24 cellular contexts compared by ENCODE assay signal in the genomic region with DNA sequence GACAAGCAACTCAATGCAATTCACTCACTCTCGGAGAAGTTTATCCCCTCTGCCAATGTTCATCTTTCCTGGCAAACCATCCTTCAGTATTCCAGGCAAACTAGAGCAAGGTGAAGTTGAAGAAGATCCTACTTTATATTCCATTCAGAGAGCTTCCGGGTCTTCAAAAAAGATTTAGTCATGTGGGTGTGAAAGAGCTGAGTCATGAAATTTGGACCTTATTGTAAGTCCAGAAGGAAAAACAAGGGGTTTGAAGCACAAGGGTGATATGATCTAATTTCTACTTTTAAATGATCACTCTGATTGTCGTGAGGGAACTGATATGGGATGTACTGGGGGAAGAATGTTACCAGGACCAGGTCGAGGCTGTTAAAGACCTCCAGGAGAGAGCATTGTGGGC. TPM values are rescaled to one million over a fixed set of nuclear protein-coding genes. Genes with fewer than 3 reads are reported as not detected.
DNase-seq lines count a peak whose midpoint lies in the region; ATAC-seq, FAIRE-seq and TF ChIP-seq lines count a peak whose summit lies in the region.
"Had no signal": no experiment of that assay in that cellular context is flagged by ENCODE, and none has a peak within 500 bp of the region (broad histone marks: within the 10 kb centered on the region; RNA-seq: fewer than 3 reads in every experiment).

No MANE protein-coding gene starts in this region.

- TF ChIP-seq POLR2A in H1 (IDR thresholded peaks at IDR 0.05; ENCODE audit: control extremely low read depth in 1 of 2, low read depth in 2 of 2, low read length in 2 of 2): no peak

- peaks cover 0 to 1% of the 10 kb centered on the region in 2 donors for H3K9me3 Mint-ChIP-seq in activated T-cell treated with anti-CD3 and anti-CD28 coated beads, Interleukin-2, amount 50 U/mL, for 72 hours
- no peaks in the 10 kb centered on the region for H3K9me3 Mint-ChIP-seq in activated T-cell treated with anti-CD3 and anti-CD28 coated beads, Interleukin-2, amount 50 U/mL, for 4 hours
- H3K9me3 Mint-ChIP-seq: CD4-positive, alpha-beta T cell; CD8-positive, alpha-beta memory T cell; HFFc6 had no signal

- WGBS in H1 (ENCODE audit: extremely low coverage in 1 of 2, insufficient coverage in 1 of 2, insufficient read length in 1 of 2, insufficient replicate concordance in 2 of 2, low coverage in 1 of 2, low lambda C conversion rate in 2 of 2, missing lambda C conversion rate in 1 of 2), 2 experiments: 90% methylated on average over 4 of the region's 4 CpGs; no CpG with 5 or more reads in 1 of the 2 experiments

- no peak for ATAC-seq in activated T-cell treated with anti-CD3 and anti-CD28 coated beads, Interleukin-2, amount 50 U/mL, for 72 hours (replicated peaks in 1 of 2)
- no peak for ATAC-seq in activated T-cell treated with anti-CD3 and anti-CD28 coated beads, Interleukin-2, amount 50 U/mL, for 4 hours
- ATAC-seq: GM12878, GM23338 had no signal

- H2BK15ac ChIP-seq in H1 (ENCODE audit: low read length): no peak overlapping the region

- no peak overlapping the region for H2BK12ac ChIP-seq in H1 (ENCODE audit: low read depth, low read length)

- no peak overlapping the region for H2BK120ac ChIP-seq in H1 (replicated peaks; ENCODE audit: low read depth, low read length)

- H3K79me1 ChIP-seq in H1 (ENCODE audit: low read depth, low read length): no peaks in the 10 kb centered on the region; the same call in 1 of the 2 replicates

- H3K27ac ChIP-seq in VCaP (peak overlapping the region; percentile 10; the same call in 1 of the 2 replicates), H1 (ENCODE audit: low read depth, low read length) (no peak overlapping the region)
- H3K27ac ChIP-seq: 22Rv1; BLaER1 treated with 17β-estradiol and CSF1 and Interleukin-3, amounts not matched to agents 10 nM and 100 nM had no signal

- no peaks in the 10 kb centered on the region for H3K27me3 ChIP-seq in H1 (replicated peaks in 1 of 4; ENCODE audit: control insufficient read depth in 3 of 4, extremely low read depth in 1 of 4, insufficient read depth in 3 of 4, low read length in 3 of 4)
- H3K27me3 ChIP-seq: BE2C; BLaER1 treated with 17β-estradiol and CSF1 and Interleukin-3, amounts not matched to agents 10 nM and 100 nM had no signal

- no peak overlapping the region for H2AFZ ChIP-seq in H1 (ENCODE audit: low read length)
- H2AFZ ChIP-seq: GM23338 had no signal

- no peak overlapping the region for H4K5ac ChIP-seq in H1 (ENCODE audit: insufficient read length, low read depth, low read length)

- H3K4me1 ChIP-seq in H1 (replicated peaks in 1 of 4; ENCODE audit: control insufficient read depth in 3 of 4, insufficient read depth in 4 of 4, low read length in 3 of 4): no peaks in the 10 kb centered on the region; a peak in 1 of 7 replicates
- H3K4me1 ChIP-seq: BE2C; BLaER1 treated with 17β-estradiol and CSF1 and Interleukin-3, amounts not matched to agents 10 nM and 100 nM; HAP-1 had no signal

- POLR2A ChIA-PET in H1 (lab: Charles Lee; ENCODE audit: partially characterized antibody): no interaction called here

- no peak overlapping the region for H3K4me3 Mint-ChIP-seq in activated T-cell treated with anti-CD3 and anti-CD28 coated beads, Interleukin-2, amount 50 U/mL, for 72 hours
- H3K4me3 Mint-ChIP-seq in activated T-cell treated with anti-CD3 and anti-CD28 coated beads, Interleukin-2, amount 50 U/mL, for 4 hours: no peak overlapping the region
- H3K4me3 Mint-ChIP-seq: CD14-positive monocyte; CD4-positive, alpha-beta T cell; CD8-positive, alpha-beta memory T cell; GM23338; HFFc6 had no signal

- no peaks in the 10 kb centered on the region for H3K27me3 Mint-ChIP-seq in activated T-cell treated with anti-CD3 and anti-CD28 coated beads, Interleukin-2, amount 50 U/mL, for 72 hours (ENCODE audit: low read depth)
- H3K27me3 Mint-ChIP-seq in activated T-cell treated with anti-CD3 and anti-CD28 coated beads, Interleukin-2, amount 50 U/mL, for 4 hours (ENCODE audit: low read depth): no peaks in the 10 kb centered on the region
- H3K27me3 Mint-ChIP-seq: CD4-positive, alpha-beta T cell; CD8-positive, alpha-beta memory T cell had no signal

- H4K8ac ChIP-seq in H1 (ENCODE audit: extremely low read depth, insufficient read depth, low read length): no peak overlapping the region

- CTCF ChIA-PET in H1 (lab: Charles Lee; ENCODE audit: partially characterized antibody): interaction anchor here (1.0 to 1.5 kb wide), 3 partner anchors 8 to 273 kb away, joined by 4 to 7 read pairs (median 5); no protein-coding TSS in a partner anchor

- no peaks in the 10 kb centered on the region for H3K36me3 Mint-ChIP-seq in activated T-cell treated with anti-CD3 and anti-CD28 coated beads, Interleukin-2, amount 50 U/mL, for 72 hours (ENCODE audit: insufficient read depth in 2 of 2)
- peaks cover 18% of the 10 kb centered on the region for H3K36me3 Mint-ChIP-seq in activated T-cell treated with anti-CD3 and anti-CD28 coated beads, Interleukin-2, amount 50 U/mL, for 4 hours (ENCODE audit: insufficient read depth)
- H3K36me3 Mint-ChIP-seq: CD14-positive monocyte had no signal

- no peak overlapping the region for H3K23ac ChIP-seq in H1 (ENCODE audit: insufficient read length)

- TF ChIP-seq EP300 in H1 (IDR thresholded peaks at IDR 0.05; ENCODE audit: borderline replicate concordance in 1 of 2, low read depth in 2 of 2, low read length in 2 of 2): no peak

- H3K56ac ChIP-seq in H1 (replicated peaks; ENCODE audit: insufficient read length, low read depth, low read length): no peak overlapping the region

- no peak for DNase-seq in activated T-cell treated with anti-CD3 and anti-CD28 coated beads, Interleukin-2, amount 50 U/mL, for 72 hours
- DNase-seq in activated T-cell treated with anti-CD3 and anti-CD28 coated beads, Interleukin-2, amount 50 U/mL, for 4 hours: no peak
- DNase-seq in H1 (ENCODE audit: low read depth in 1 of 2, low spot score in 2 of 2) (no peak), cerebellar nuclear complex (lab: John Stamatoyannopoulos, UW) (no peak)
- no peak for DNase-seq in activated CD8-positive, alpha-beta memory T cell treated with anti-CD3 and anti-CD28 coated beads for 24 hours
- DNase-seq: ACHN; AML-193; BE2C; CD4-positive, alpha-beta T cell; CD8-positive, alpha-beta memory T cell; DMS 273 treated with DMSO at 0.1 percent for 48 hours; DMS79; EL; GDM1; HFFc6 had no signal

- no peak for TF ChIP-seq RAD21 in H1 (IDR thresholded peaks at IDR 0.05 in 1 of 2, conservative IDR thresholded peaks at IDR 0.05 in 1 of 2; ENCODE audit: low read depth in 2 of 2, low read length in 2 of 2)

- no peak overlapping the region for H3K4me2 ChIP-seq in H1 (ENCODE audit: insufficient read depth in 1 of 2, low read depth in 2 of 2, low read length in 2 of 2)
- H3K4me2 ChIP-seq: BLaER1 treated with 17β-estradiol and CSF1 and Interleukin-3, amounts not matched to agents 10 nM and 100 nM; GM23338 had no signal

- no peak overlapping the region for H3K14ac ChIP-seq in H1 (ENCODE audit: insufficient read length)

- TF ChIP-seq CTCF in VCaP (conservative IDR thresholded peaks at IDR 0.05) (no peak), H1 (IDR thresholded peaks at IDR 0.05; ENCODE audit: control extremely low read depth in 1 of 3, insufficient read depth in 1 of 3, low read depth in 1 of 3, low read length in 3 of 3) (no peak)

- no peak for FAIRE-seq in H1 (lab: Jason Lieb, UNC)
- FAIRE-seq: GM12878, GM18507, H54 had no signal

- H3K36me3 ChIP-seq in H1 (ENCODE audit: control insufficient read depth in 2 of 4, insufficient read depth in 4 of 4, low read length in 3 of 4): no peaks in the 10 kb centered on the region
- H3K36me3 ChIP-seq: BE2C, HAP-1 had no signal

- H2AK5ac ChIP-seq in H1 (ENCODE audit: low read depth, low read length): no peak overlapping the region

- H3K18ac ChIP-seq in H1 (ENCODE audit: extremely low read depth, low read length): no peak overlapping the region

- no peak overlapping the region for H2BK20ac ChIP-seq in H1 (ENCODE audit: low read length)

- H3K4me1 Mint-ChIP-seq in activated T-cell treated with anti-CD3 and anti-CD28 coated beads, Interleukin-2, amount 50 U/mL, for 72 hours (ENCODE audit: low read depth): no peaks in the 10 kb centered on the region
- H3K4me1 Mint-ChIP-seq in activated T-cell treated with anti-CD3 and anti-CD28 coated beads, Interleukin-2, amount 50 U/mL, for 4 hours (ENCODE audit: low read depth): no peaks in the 10 kb centered on the region
- H3K4me1 Mint-ChIP-seq: CD14-positive monocyte; CD8-positive, alpha-beta memory T cell; GM23338 had no signal

- no peaks in the 10 kb centered on the region for H3K9me3 ChIP-seq in H1 (ENCODE audit: insufficient read depth in 2 of 2, low read depth in 1 of 2, low read length in 1 of 2)
- H3K9me3 ChIP-seq: BE2C, HAP-1 had no signal

- H3K4ac ChIP-seq in H1 (replicated peaks; ENCODE audit: insufficient read length, low read depth, low read length): no peak overlapping the region

- peak overlapping the region; percentile 37 for H3K27ac Mint-ChIP-seq in activated T-cell treated with anti-CD3 and anti-CD28 coated beads, Interleukin-2, amount 50 U/mL, for 72 hours
- H3K27ac Mint-ChIP-seq: CD14-positive monocyte; CD4-positive, alpha-beta T cell; GM23338; HFFc6 had no signal

- no peak overlapping the region for H3K4me3 ChIP-seq in H1 (ENCODE audit: extremely low read depth in 1 of 4, insufficient read depth in 2 of 4, low read depth in 3 of 4, low read length in 4 of 4)
- H3K4me3 ChIP-seq: BLaER1 treated with 17β-estradiol and CSF1 and Interleukin-3, amounts not matched to agents 10 nM and 100 nM; GM12878; GM23338; HAP-1 had no signal

- H4K20me1 ChIP-seq in H1 (replicated peaks in 1 of 2; ENCODE audit: control insufficient read depth in 1 of 2, insufficient read depth in 2 of 2, low read length in 2 of 2): no peaks in the 10 kb centered on the region
- H4K20me1 ChIP-seq: BLaER1 treated with 17β-estradiol and CSF1 and Interleukin-3, amounts not matched to agents 10 nM and 100 nM had no signal

- no peaks in the 10 kb centered on the region for H3K79me2 ChIP-seq in H1 (ENCODE audit: control insufficient read depth in 1 of 2, insufficient read depth in 2 of 2, low read length in 2 of 2)

- no peaks in the 10 kb centered on the region for H3K23me2 ChIP-seq in H1 (ENCODE audit: low read depth, low read length)

- no peak overlapping the region for H3K9ac ChIP-seq in H1 (replicated peaks in 1 of 4; ENCODE audit: extremely low read depth in 1 of 4, low read depth in 3 of 4, low read length in 3 of 4)
- H3K9ac ChIP-seq: BLaER1 treated with 17β-estradiol and CSF1 and Interleukin-3, amounts not matched to agents 10 nM and 100 nM had no signal

- H4K91ac ChIP-seq in H1 (replicated peaks; ENCODE audit: insufficient read length, low read length): no peak overlapping the region

- H2BK5ac ChIP-seq in H1 (ENCODE audit: low read depth, low read length): no peak overlapping the region

RNA-seq across cellular contexts. Expression of a gene that starts 2.8 kb away (rescaled TPM):
- not detected for total RNA-seq in activated T-cell treated with anti-CD3 and anti-CD28 coated beads, Interleukin-2, amount 50 U/mL, for 72 hours
- under 1 TPM in 1 of 3 donors, not detected in 2; 0.34 TPM for total RNA-seq in activated T-cell treated with anti-CD3 and anti-CD28 coated beads, Interleukin-2, amount 50 U/mL, for 4 hours
- total RNA-seq in H1 (2021; fragmentation: NEBNext Ultra II Directional; extraction: Animal tissue kit (Norgen Biotek cat#: 25700)): not detected in 2 replicates
- 0.16 TPM in 1 of 2 replicates, not detected in the other for polyA plus RNA-seq in H1 (2011; rRNA removed)
- 0.43 TPM for polyA plus RNA-seq in H1 (2011; cell fraction: cytosol; rRNA removed)
- polyA plus RNA-seq in H1 (2011; cell fraction: nucleus; rRNA removed): 0.46 TPM
- 0.35 TPM in 1 of 4 replicates, not detected in the others for polyA plus RNA-seq in H1 (2012, experiment 1 of 2)
- not detected for polyA plus RNA-seq in H1 (2012, experiment 2 of 2)
- polyA plus RNA-seq in H1 (2013, experiment 1 of 2): not detected
- polyA plus RNA-seq in H1 (2013, experiment 2 of 2): not detected
- polyA minus RNA-seq in H1 (2011; rRNA and poly(A)+ RNA removed): 0.61 and 1.7 TPM in 2 replicates
- not detected for polyA minus RNA-seq in H1 (2011; cell fraction: cytosol; rRNA and poly(A)+ RNA removed)
- 5.8 TPM for polyA minus RNA-seq in H1 (2011; cell fraction: nucleus; rRNA and poly(A)+ RNA removed)
- total RNA-seq: CD4-positive, alpha-beta T cell; CD8-positive, alpha-beta memory T cell; GM12878; HFFc6 had no signal
- polyA plus RNA-seq: CD14-positive monocyte; CD8-positive, alpha-beta memory T cell had no signal

RNA-seq across cellular contexts. Expression of a gene that starts 12.8 kb away (rescaled TPM):
- 1 to 10 TPM; 1.2 to 1.9 TPM for total RNA-seq in activated T-cell treated with anti-CD3 and anti-CD28 coated beads, Interleukin-2, amount 50 U/mL, for 72 hours
- total RNA-seq in activated T-cell treated with anti-CD3 and anti-CD28 coated beads, Interleukin-2, amount 50 U/mL, for 4 hours: 1 to 10 TPM in 2 of 3 donors, under 1 TPM in 1; 0.89 to 1.3 (median 1.0) TPM
- 0.78 and 0.80 TPM in 2 replicates for total RNA-seq in H1 (2021; fragmentation: NEBNext Ultra II Directional; extraction: Animal tissue kit (Norgen Biotek cat#: 25700))
- polyA plus RNA-seq in H1 (2011; rRNA removed): 0.67 and 1.1 TPM in 2 replicates
- polyA plus RNA-seq in H1 (2011; cell fraction: cytosol; rRNA removed): 0.90 TPM
- polyA plus RNA-seq in H1 (2011; cell fraction: nucleus; rRNA removed): 1.9 TPM
- 0.27 to 0.68 TPM (median 0.44 TPM) in 4 replicates for polyA plus RNA-seq in H1 (2012, experiment 1 of 2)
- polyA plus RNA-seq in H1 (2012, experiment 2 of 2): 0.14 TPM
- polyA plus RNA-seq in H1 (2013, experiment 1 of 2): 0.47 TPM
- 0.33 TPM for polyA plus RNA-seq in H1 (2013, experiment 2 of 2)
- 3.5 and 4.0 TPM in 2 replicates for polyA minus RNA-seq in H1 (2011; rRNA and poly(A)+ RNA removed)
- 1.5 TPM for polyA minus RNA-seq in H1 (2011; cell fraction: cytosol; rRNA and poly(A)+ RNA removed)
- 22.6 TPM for polyA minus RNA-seq in H1 (2011; cell fraction: nucleus; rRNA and poly(A)+ RNA removed)

RNA-seq across cellular contexts. Expression of a gene that starts 16.9 kb away (rescaled TPM):
- total RNA-seq in activated T-cell treated with anti-CD3 and anti-CD28 coated beads, Interleukin-2, amount 50 U/mL, for 72 hours: under 1 TPM; 0.53 TPM
- under 1 TPM; 0.19 to 0.26 (median 0.23) TPM for total RNA-seq in activated T-cell treated with anti-CD3 and anti-CD28 coated beads, Interleukin-2, amount 50 U/mL, for 4 hours
- 0.17 TPM in 1 of 2 replicates, not detected in the other for total RNA-seq in H1 (2021; fragmentation: NEBNext Ultra II Directional; extraction: Animal tissue kit (Norgen Biotek cat#: 25700))
- polyA plus RNA-seq in H1 (2011; rRNA removed): 0.09 TPM in 1 of 2 replicates, not detected in the other
- polyA plus RNA-seq in H1 (2011; cell fraction: cytosol; rRNA removed): not detected
- 0.21 TPM for polyA plus RNA-seq in H1 (2011; cell fraction: nucleus; rRNA removed)
- not detected in 4 replicates for polyA plus RNA-seq in H1 (2012, experiment 1 of 2)
- not detected for polyA plus RNA-seq in H1 (2012, experiment 2 of 2)
- polyA plus RNA-seq in H1 (2013, experiment 1 of 2): not detected
- not detected for polyA plus RNA-seq in H1 (2013, experiment 2 of 2)
- 2.3 and 2.9 TPM in 2 replicates for polyA minus RNA-seq in H1 (2011; rRNA and poly(A)+ RNA removed)
- not detected for polyA minus RNA-seq in H1 (2011; cell fraction: cytosol; rRNA and poly(A)+ RNA removed)
- polyA minus RNA-seq in H1 (2011; cell fraction: nucleus; rRNA and poly(A)+ RNA removed): 11.6 TPM
- polyA plus RNA-seq: CD14-positive monocyte; CD8-positive, alpha-beta memory T cell; GM23338 had no signal

RNA-seq across cellular contexts. Expression of a gene that starts 42.2 kb away (rescaled TPM):
- 10 to 100 TPM; 13.0 to 17.6 TPM for total RNA-seq in activated T-cell treated with anti-CD3 and anti-CD28 coated beads, Interleukin-2, amount 50 U/mL, for 72 hours
- 10 to 100 TPM in 2 of 3 donors, 1 to 10 TPM in 1; 8.6 to 12.5 (median 10.4) TPM for total RNA-seq in activated T-cell treated with anti-CD3 and anti-CD28 coated beads, Interleukin-2, amount 50 U/mL, for 4 hours
- total RNA-seq in H1 (2021; fragmentation: NEBNext Ultra II Directional; extraction: Animal tissue kit (Norgen Biotek cat#: 25700)): 4.3 and 6.5 TPM in 2 replicates
- polyA plus RNA-seq in H1 (2011; rRNA removed): 2.1 and 4.5 TPM in 2 replicates
- 2.9 TPM for polyA plus RNA-seq in H1 (2011; cell fraction: cytosol; rRNA removed)
- polyA plus RNA-seq in H1 (2011; cell fraction: nucleus; rRNA removed): 7.8 TPM
- polyA plus RNA-seq in H1 (2012, experiment 1 of 2): 1.0 to 2.7 TPM (median 2.3 TPM) in 4 replicates
- polyA plus RNA-seq in H1 (2012, experiment 2 of 2): not detected
- polyA plus RNA-seq in H1 (2013, experiment 1 of 2): 2.6 TPM
- polyA plus RNA-seq in H1 (2013, experiment 2 of 2): 2.0 TPM
- 25.9 and 38.7 TPM in 2 replicates for polyA minus RNA-seq in H1 (2011; rRNA and poly(A)+ RNA removed)
- 27.7 TPM for polyA minus RNA-seq in H1 (2011; cell fraction: cytosol; rRNA and poly(A)+ RNA removed)
- polyA minus RNA-seq in H1 (2011; cell fraction: nucleus; rRNA and poly(A)+ RNA removed): 162 TPM
